In genomic region chr7:189719-190118, GRCh38 we compare ENCODE assay signal across 1 cellular context.
TF ChIP-seq lines count a peak whose summit lies in the region.

No MANE protein-coding gene starts in this region.

TF ChIP-seq in H1, 55 proteins besides CTCF, POLR2A, EP300 and RAD21:
- no peak for TF ChIP-seq RNF2 (IDR thresholded peaks at IDR 0.05; ENCODE audit: borderline replicate concordance, low read depth, low read length, missing control alignments, poor library complexity, severe bottlenecking)
- TF ChIP-seq SIN3A (conservative IDR thresholded peaks at IDR 0.05 in 1 of 2, IDR thresholded peaks at IDR 0.05 in 1 of 2; ENCODE audit: low read depth in 1 of 2, low read length in 2 of 2) = no peak
- TF ChIP-seq HDAC6 (IDR thresholded peaks at IDR 0.05; ENCODE audit: low read depth, low read length) = no peak
- no peak for TF ChIP-seq BRCA1 (IDR thresholded peaks at IDR 0.05; ENCODE audit: low read depth, low read length)
- no peak for TF ChIP-seq CHD1 (IDR thresholded peaks at IDR 0.05; ENCODE audit: low read depth, low read length)
- no peak for TF ChIP-seq CHD2 (IDR thresholded peaks at IDR 0.05; ENCODE audit: low read length)
- TF ChIP-seq CTBP2 (IDR thresholded peaks at IDR 0.05; ENCODE audit: borderline replicate concordance, insufficient read depth, insufficient read length, low read length) = no peak
- no peak for TF ChIP-seq HDAC2 (IDR thresholded peaks at IDR 0.05; ENCODE audit: borderline replicate concordance in 1 of 2, low read depth in 2 of 2, low read length in 2 of 2)
- TF ChIP-seq CHD7 (IDR thresholded peaks at IDR 0.05; ENCODE audit: insufficient replicate concordance, low read length) = no peak
- no peak for TF ChIP-seq SP1 (IDR thresholded peaks at IDR 0.05; ENCODE audit: low read depth, low read length)
- TF ChIP-seq ZNF274 (IDR thresholded peaks at IDR 0.05; ENCODE audit: borderline replicate concordance, extremely low read depth, low read length) = no peak
- TF ChIP-seq CBX5 (IDR thresholded peaks at IDR 0.05; ENCODE audit: low read depth, low read length) = no peak
- no peak for TF ChIP-seq KDM5A (IDR thresholded peaks at IDR 0.05; ENCODE audit: low read length)
- TF ChIP-seq TEAD4 (IDR thresholded peaks at IDR 0.05; ENCODE audit: low read depth, low read length) = no peak
